Comparison of ENCODE assay signal across 8 cellular contexts in the genomic region with DNA sequence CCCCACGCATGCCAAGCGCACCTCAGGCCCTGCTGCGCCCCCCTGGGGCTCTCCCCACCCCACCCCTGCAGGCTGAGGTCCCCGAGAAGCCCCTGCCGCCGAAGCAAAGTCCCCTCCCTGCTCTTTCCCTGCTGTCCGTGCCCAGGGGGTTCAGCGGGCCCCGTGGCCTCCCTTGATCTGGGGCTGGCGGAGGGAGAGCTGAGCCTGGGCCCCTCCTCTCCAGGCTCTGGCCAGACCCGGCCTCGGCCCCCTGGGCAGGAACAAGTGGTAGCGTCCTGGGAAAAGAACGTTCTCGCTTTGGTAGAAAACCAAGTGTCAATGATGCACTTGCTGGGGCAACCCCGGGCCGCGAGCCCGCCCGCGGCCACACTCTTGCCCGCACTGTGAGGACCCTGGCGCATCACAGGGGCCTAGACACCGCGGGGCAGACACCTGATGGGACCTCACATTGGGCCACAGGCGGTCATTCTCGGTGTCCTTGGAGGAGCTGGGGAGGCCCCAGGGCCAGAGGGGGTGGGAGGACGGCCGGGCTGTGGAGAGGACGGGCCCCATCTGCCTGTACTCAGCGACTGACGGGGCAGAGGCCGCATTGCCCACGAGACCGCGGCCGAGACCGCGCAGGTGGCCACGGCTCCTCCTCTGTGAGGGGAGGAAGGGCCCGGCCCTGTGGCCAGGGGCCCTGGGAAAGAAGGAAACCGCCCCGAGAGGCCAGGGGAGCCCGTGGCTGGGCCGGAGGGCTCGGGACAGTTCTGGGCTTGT. TPM values are rescaled to one million over a fixed set of nuclear protein-coding genes. Genes with fewer than 3 reads are reported as not detected.
DNase-seq lines count a peak whose midpoint lies in the region; ATAC-seq and TF ChIP-seq lines count a peak whose summit lies in the region.

No MANE protein-coding gene starts in this region.

- no peaks in the 10 kb centered on the region for H3K9me3 ChIP-seq in RWPE2 (ENCODE audit: severe bottlenecking)
- no peaks in the 10 kb centered on the region for H3K9me3 ChIP-seq in psoas muscle

- ATAC-seq in RWPE2 (ENCODE audit: low read depth) (no peak), psoas muscle (peak in 3 of 4 donors; percentile 6 to 9 (median 8))

- TF ChIP-seq CTCF in RWPE2 (IDR thresholded peaks at IDR 0.05; ENCODE audit: poor library complexity, severe bottlenecking), result no peak
- TF ChIP-seq CTCF in epithelial cell of proximal tubule (conservative IDR thresholded peaks at IDR 0.05; ENCODE audit: low read depth, low read length), result no peak
- TF ChIP-seq CTCF in psoas muscle (IDR thresholded peaks at IDR 0.05), result no peak

- H3K27me3 ChIP-seq in RWPE2 (ENCODE audit: insufficient read depth, poor library complexity, severe bottlenecking) (no peaks in the 10 kb centered on the region), psoas muscle (ENCODE audit: insufficient read depth in 3 of 3, low read length in 2 of 3) (no peaks in the 10 kb centered on the region)

- WGBS in psoas muscle, 3 donors, result 71 to 79% (median 71%) methylated on average over 39 to 46 of the region's 46 CpGs

- in situ Hi-C loops in G401 (cut with HindIII; ENCODE audit: low sequenced_read_pairs), result no loop called here

- H3K27ac ChIP-seq in RWPE2 (ENCODE audit: poor library complexity, severe bottlenecking), result peak overlapping the region; percentile 79
- peak overlapping the region; percentile 86 for H3K27ac ChIP-seq in psoas muscle

- H3K36me3 ChIP-seq in RWPE2 (ENCODE audit: low read depth) (peaks cover 32% of the 10 kb centered on the region), psoas muscle (ENCODE audit: insufficient read depth in 1 of 2, low read depth in 1 of 2) (peaks cover 0 to 5% of the 10 kb centered on the region in 2 donors)

- H3K4me1 ChIP-seq in RWPE2 (ENCODE audit: insufficient read depth, poor library complexity, severe bottlenecking), result peaks cover 6% of the 10 kb centered on the region
- H3K4me1 ChIP-seq in psoas muscle, result peaks cover 19% of the 10 kb centered on the region

- intact Hi-C loops in psoas muscle (cut with DNase I), result loop anchor here in 1 of 2 donors (5.0 kb wide), 1 partner anchor 39 kb away; the partner anchor contains the start of gene SBNO2

- peak; percentile 16 to 24 for DNase-seq in stimulated activated CD4-positive, alpha-beta T cell treated with anti-CD3 and anti-CD28 coated beads, Interleukin-4, amount 100 ng/mL, for 48 hours (ENCODE audit: low read depth in 2 of 2)
- DNase-seq in stimulated activated CD4-positive, alpha-beta T cell treated with anti-CD3 and anti-CD28 coated beads, Interleukin-15, amount 100 ng/mL, for 24 hours, result no peak
- DNase-seq in RWPE2 (ENCODE audit: low spot score) (no peak), epithelial cell of proximal tubule (ENCODE audit: low read depth) (no peak), psoas muscle (no peak), hepatic stellate cell (ENCODE audit: low spot score) (no peak), G401 (ENCODE audit: low spot score) (no peak), NCI-H510A treated with DMSO at 0.1 percent for 48 hours (lab: John Stamatoyannopoulos, UW) (no peak)

- peak overlapping the region; percentile 42 for H3K4me3 ChIP-seq in RWPE2 (ENCODE audit: severe bottlenecking)
- H3K4me3 ChIP-seq in epithelial cell of proximal tubule (ENCODE audit: low read depth, low read length), result peak overlapping the region; percentile 62
- peak overlapping the region; percentile 90 for H3K4me3 ChIP-seq in psoas muscle

RNA-seq across cellular contexts. Expression of gene GPX4, which starts 29.0 kb away (rescaled TPM):
- total RNA-seq in epithelial cell of proximal tubule (457 and 656 TPM in 2 replicates), psoas muscle (100 to 1,000 TPM; 279 to 560 (median 304) TPM)
- polyA plus RNA-seq in psoas muscle, result 100 to 1,000 TPM; 490 to 762 (median 618) TPM
- total RNA-seq in G401 (2014; rRNA removed; shearing (Covaris generic)), result 593 and 784 TPM in 2 replicates

RNA-seq across cellular contexts. Expression of gene POLR2E, which starts 37.6 kb away (rescaled TPM):
- 248 and 349 TPM in 2 replicates for total RNA-seq in epithelial cell of proximal tubule
- total RNA-seq in psoas muscle, result 100 to 1,000 TPM; 133 to 147 (median 143) TPM
- 100 to 1,000 TPM; 170 to 243 (median 217) TPM for polyA plus RNA-seq in psoas muscle
- total RNA-seq in G401 (2014; rRNA removed; shearing (Covaris generic)), result 326 and 355 TPM in 2 replicates

RNA-seq across cellular contexts. Expression of gene SBNO2, which starts 41.3 kb away (rescaled TPM):
- total RNA-seq in epithelial cell of proximal tubule (56.2 and 66.1 TPM in 2 replicates), psoas muscle (100 to 1,000 TPM in 1 of 4 donors, 10 to 100 TPM in 3; 20.9 to 138 (median 76.9) TPM)
- polyA plus RNA-seq in psoas muscle, result 10 to 100 TPM; 18.5 to 47.2 (median 20.2) TPM
- total RNA-seq in G401 (2014; rRNA removed; shearing (Covaris generic)), result 22.3 and 25.1 TPM in 2 replicates

Comparison
In these comparisons a context has a peak if more than half of its experiments do, and no peak if none do; other contexts are left out.
1. DNase-seq: peak in stimulated activated CD4-positive, alpha-beta T cell treated with anti-CD3 and anti-CD28 coated beads, Interleukin-4, amount 100 ng/mL, for 48 hours (2 of 2); none in stimulated activated CD4-positive, alpha-beta T cell treated with anti-CD3 and anti-CD28 coated beads, Interleukin-15, amount 100 ng/mL, for 24 hours (single experiment), RWPE2 (single experiment), epithelial cell of proximal tubule (single experiment), psoas muscle (0 of 2), hepatic stellate cell (single experiment), G401 (single experiment) and NCI-H510A treated with DMSO at 0.1 percent for 48 hours (single experiment).
2. Peak in every context shown above with its lines, with median percentiles within 50 percentile points of each other: H3K4me3 ChIP-seq.